8 cellular contexts compared by ENCODE assay signal in the genomic region with DNA sequence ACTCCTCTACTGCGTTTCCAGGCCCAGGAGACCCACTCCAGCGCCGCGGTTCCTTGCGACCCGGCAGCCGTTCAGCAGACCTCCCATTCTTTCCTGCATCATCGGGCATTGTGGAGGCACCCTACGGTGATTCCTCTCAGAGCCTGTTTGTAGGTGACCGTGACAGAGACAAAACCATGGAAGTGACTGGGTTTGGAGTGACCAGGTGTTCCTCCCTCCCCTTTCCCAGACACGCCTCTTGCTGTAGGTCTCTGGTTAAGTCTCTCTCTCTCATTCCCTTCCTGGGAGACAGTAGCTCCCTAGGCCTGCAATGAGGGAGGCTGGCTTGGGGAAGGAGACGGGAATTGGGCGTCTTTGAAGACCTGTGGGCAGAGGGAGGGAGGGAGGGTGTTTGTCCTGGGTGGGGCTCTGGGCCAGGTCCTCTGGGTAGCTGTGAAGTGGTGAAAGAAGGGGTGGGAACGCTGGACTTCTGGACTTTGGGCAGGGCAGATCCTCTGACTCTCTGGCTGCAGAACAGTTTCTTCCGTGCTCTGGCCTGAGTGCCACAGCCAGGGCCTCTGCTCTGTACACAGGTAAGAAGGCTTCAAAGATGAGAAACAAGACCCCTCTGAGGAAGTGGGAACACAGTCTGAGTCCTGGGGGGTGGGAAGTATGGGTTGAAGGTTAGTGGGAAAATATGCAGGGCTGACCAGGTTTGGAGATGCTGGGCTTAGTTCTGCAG. TPM values are rescaled to one million over a fixed set of nuclear protein-coding genes. Genes with fewer than 3 reads are reported as not detected.
A peak's percentile ranks its signal among the peaks of the same experiment; 100 is the strongest.
DNase-seq lines count a peak whose midpoint lies in the region; ATAC-seq and TF ChIP-seq lines count a peak whose summit lies in the region.

No MANE protein-coding gene starts in this region.

- intact Hi-C loops in right lobe of liver (cut with DNase I), result no loop called here

- H4K20me1 ChIP-seq in DND-41 (ENCODE audit: insufficient read depth, low read length), result 0 out of 2 replicates have a peak, but pooled peaks cover 2% of the 10 kb centered on the region

- H3K36me3 ChIP-seq in DND-41 (ENCODE audit: insufficient read depth, low read length) (peaks cover 22% of the 10 kb centered on the region), right lobe of liver (peaks cover 0 to 33% (median 9%) of the 10 kb centered on the region in 4 donors), upper lobe of left lung (peaks cover 4 to 38% (median 18%) of the 10 kb centered on the region in 4 donors)

- H3K79me2 ChIP-seq in DND-41 (ENCODE audit: insufficient read depth, low read length), result peaks cover 29% of the 10 kb centered on the region

- TF ChIP-seq EP300 in upper lobe of left lung (IDR thresholded peaks at IDR 0.05), result no peak

- DNase-seq in DND-41, result no peak
- peak; percentile 65 for DNase-seq in NCI-H146 treated with DMSO at 0.1 percent for 48 hours (lab: John Stamatoyannopoulos, UW; ENCODE audit: unreplicated experiment)
- peak in 2 of 61 donors; percentile 23 to 44 for DNase-seq in caudate nucleus (lab: John Stamatoyannopoulos, UW)
- peak; percentile 83 to 96 (median 92) for DNase-seq in right lobe of liver
- DNase-seq in upper lobe of left lung, result peak in 1 of 2 donors; percentile 65
- no peak for DNase-seq in nucleus accumbens (lab: John Stamatoyannopoulos, UW)
- no peak for DNase-seq in stimulated activated CD4-positive, alpha-beta T cell treated with anti-CD3 and anti-CD28 coated beads, Interleukin-4, amount 100 ng/mL, for 24 hours

- peak overlapping the region; percentile 65 for H3K9ac ChIP-seq in DND-41 (ENCODE audit: low read depth, low read length)

- TF ChIP-seq POLR2A in right lobe of liver (IDR thresholded peaks at IDR 0.05) (peak; percentile 59), upper lobe of left lung (IDR thresholded peaks at IDR 0.05) (peak in 1 of 4 donors; percentile 17)

- H3K4me1 ChIP-seq in DND-41 (ENCODE audit: insufficient read depth, low read length), result peaks cover 30% of the 10 kb centered on the region
- H3K4me1 ChIP-seq in right lobe of liver, result peaks cover 0 to 26% (median 9%) of the 10 kb centered on the region in 4 donors
- H3K4me1 ChIP-seq in upper lobe of left lung, result peaks cover 20 to 29% (median 25%) of the 10 kb centered on the region in 4 donors

- no peaks in the 10 kb centered on the region for H3K27me3 ChIP-seq in DND-41 (ENCODE audit: insufficient read depth, low read length, poor library complexity)
- no peaks in the 10 kb centered on the region for H3K27me3 ChIP-seq in right lobe of liver
- no peaks in the 10 kb centered on the region for H3K27me3 ChIP-seq in upper lobe of left lung

- H3K4me3 ChIP-seq in DND-41 (ENCODE audit: low read depth in 1 of 2, low read length in 2 of 2) (peak overlapping the region; percentile 56 to 78; a peak in 3 of 4 replicates), right lobe of liver (peak overlapping the region; percentile 77 to 98 (median 88)), upper lobe of left lung (peak overlapping the region; percentile 43 to 79 (median 76))

- peak overlapping the region; percentile 95 for H3K4me2 ChIP-seq in DND-41 (ENCODE audit: insufficient read depth, low read length)

- no peak for TF ChIP-seq CTCF in DND-41 (IDR thresholded peaks at IDR 0.05; ENCODE audit: borderline replicate concordance, extremely low read depth, low read length, poor library complexity, severe bottlenecking)
- no peak for TF ChIP-seq CTCF in right lobe of liver (IDR thresholded peaks at IDR 0.05)
- TF ChIP-seq CTCF in upper lobe of left lung (IDR thresholded peaks at IDR 0.05), result no peak

- peak overlapping the region; percentile 86 for H3K27ac ChIP-seq in DND-41 (ENCODE audit: low read length)
- H3K27ac ChIP-seq in caudate nucleus (ENCODE audit: low read depth, low read length), result peak overlapping the region; percentile 98
- H3K27ac ChIP-seq in right lobe of liver, result peak overlapping the region; percentile 89 to 96 (median 89)
- H3K27ac ChIP-seq in upper lobe of left lung, result peak overlapping the region; percentile 80 to 93 (median 92)

- H3K9me3 ChIP-seq in DND-41 (ENCODE audit: insufficient read depth, low read length, severe bottlenecking), result no peaks in the 10 kb centered on the region
- H3K9me3 ChIP-seq in right lobe of liver, result no peaks in the 10 kb centered on the region
- H3K9me3 ChIP-seq in upper lobe of left lung, result no peaks in the 10 kb centered on the region

- ATAC-seq in DND-41 (ENCODE audit: insufficient read depth, low read depth), result no peak
- ATAC-seq in right lobe of liver, result peak; percentile 70 to 78 (median 76)
- ATAC-seq in upper lobe of left lung (ENCODE audit: low FRiP score in 2 of 2), result peak; percentile 7 to 61
- ATAC-seq in GM21526 (IDR thresholded peaks at IDR 0.05; ENCODE audit: low FRiP score, unreplicated experiment), result no peak

- 13% methylated on average over 6 of the region's 15 CpGs for WGBS in right lobe of liver (ENCODE audit: insufficient coverage, low coverage, low lambda C conversion rate, missing lambda C conversion rate)
- 12 to 24% methylated on average over 7 to 14 of the region's 15 CpGs for WGBS in upper lobe of left lung, 2 donors

- peak overlapping the region; percentile 85 for H2AFZ ChIP-seq in DND-41 (ENCODE audit: low read depth, low read length)

RNA-seq across cellular contexts. Expression of a gene that starts 0.8 kb away (rescaled TPM):
- total RNA-seq in right lobe of liver (100 to 1,000 TPM in 1 of 6 experiments, 10 to 100 TPM in 5; 45.8 to 134 (median 65.0) TPM), upper lobe of left lung (100 to 1,000 TPM in 1 of 6 donors, 10 to 100 TPM in 5; 31.2 to 155 (median 37.7) TPM)

RNA-seq across cellular contexts. Expression of a gene that starts 1.0 kb away (rescaled TPM):
- total RNA-seq in right lobe of liver (10 to 100 TPM; 41.6 to 63.1 (median 60.4) TPM), upper lobe of left lung (10 to 100 TPM; 17.2 to 58.2 (median 30.7) TPM)

RNA-seq across cellular contexts. Expression of a gene that starts 6.5 kb away (rescaled TPM):
- total RNA-seq in right lobe of liver (10 to 100 TPM in 1 of 6 experiments, 1 to 10 TPM in 5; 6.5 to 12.7 (median 8.8) TPM), upper lobe of left lung (10 to 100 TPM; 16.0 to 35.6 (median 20.4) TPM)

RNA-seq across cellular contexts. Expression of a gene that starts 15.9 kb away (rescaled TPM):
- total RNA-seq in right lobe of liver, result 1 to 10 TPM in 3 of 6 experiments, under 1 TPM in 3; 0.55 to 1.8 (median 0.99) TPM
- total RNA-seq in upper lobe of left lung, result 100 to 1,000 TPM in 2 of 6 donors, 10 to 100 TPM in 4; 68.6 to 180 (median 89.4) TPM

RNA-seq across cellular contexts. Expression of a gene that starts 38.8 kb away (rescaled TPM):
- total RNA-seq in right lobe of liver (10 to 100 TPM; 21.8 to 45.0 (median 23.3) TPM), upper lobe of left lung (10 to 100 TPM; 32.0 to 77.2 (median 45.9) TPM)

Comparison
In these comparisons a context has a peak if more than half of its experiments do, and no peak if none do; other contexts are left out.
1. ATAC-seq: peak in right lobe of liver (4 of 4) and upper lobe of left lung (2 of 2); none in DND-41 (single experiment) and GM21526 (single experiment).
2. DNase-seq: peak in NCI-H146 treated with DMSO at 0.1 percent for 48 hours (single experiment) and right lobe of liver (3 of 3); none in DND-41 (single experiment), nucleus accumbens (0 of 56) and stimulated activated CD4-positive, alpha-beta T cell treated with anti-CD3 and anti-CD28 coated beads, Interleukin-4, amount 100 ng/mL, for 24 hours (single experiment).
3. Peak in every context shown above with its lines, with median percentiles within 50 percentile points of each other: H3K27ac ChIP-seq and H3K4me3 ChIP-seq.